In genomic region chr20:63568170-63568981, GRCh38 we compare ENCODE assay signal across 11 cellular contexts. TPM values are rescaled to one million over a fixed set of nuclear protein-coding genes. Genes with fewer than 3 reads are reported as not detected.
DNase-seq lines count a peak whose midpoint lies in the region; ATAC-seq, FAIRE-seq and TF ChIP-seq lines count a peak whose summit lies in the region.
"Had no signal": no experiment of that assay in that cellular context is flagged by ENCODE, and none has a peak within 500 bp of the region (broad histone marks: within the 10 kb centered on the region; RNA-seq: fewer than 3 reads in every experiment).

No MANE protein-coding gene starts in this region.

- H4K20me1 ChIP-seq in K562 (replicated peaks; ENCODE audit: control insufficient read depth, insufficient read depth, low read length), result peaks cover 3% of the 10 kb centered on the region; the same call in 1 of the 2 replicates

- H3K79me2 ChIP-seq in K562 (ENCODE audit: control insufficient read depth, insufficient read depth, low read length), result no peaks in the 10 kb centered on the region

- no peaks in the 10 kb centered on the region for H3K36me3 Mint-ChIP-seq in activated naive CD4-positive, alpha-beta T cell treated with anti-CD3 and anti-CD28 coated beads, Interleukin-2, amount 50 U/mL, for 24 hours

- H3K27ac ChIP-seq in K562 (ENCODE audit: extremely low read depth, low read depth, low read length) (no peak overlapping the region), aorta (ENCODE audit: low read depth in 1 of 2, low read length in 2 of 2) (no peak overlapping the region)

- in situ Hi-C loops in K562 (cut with MboI), result no loop called here

- no peak for TF ChIP-seq POLR2A in K562 (conservative IDR thresholded peaks at IDR 0.05)

- no peak for DNase-seq in activated naive CD4-positive, alpha-beta T cell treated with anti-CD3 and anti-CD28 coated beads, Interleukin-2, amount 50 U/mL, for 16 hours
- no peak for DNase-seq in K562 (ENCODE audit: extremely low read depth in 1 of 4, low spot score in 3 of 4)
- no peak for DNase-seq in aorta
- no peak for DNase-seq in NCI-H2171 (lab: John Stamatoyannopoulos, UW)
- DNase-seq in NCI-H128 (lab: John Stamatoyannopoulos, UW; ENCODE audit: unreplicated experiment), result no peak
- DNase-seq in NCI-H82 treated with DMSO at 0.1 percent for 48 hours (lab: John Stamatoyannopoulos, UW; ENCODE audit: unreplicated experiment), result no peak
- DNase-seq: small intestine had no signal

- H3K9ac ChIP-seq in K562 (ENCODE audit: insufficient read depth in 1 of 2, low read depth in 2 of 2, low read length in 2 of 2), result no peak overlapping the region; a peak in 1 of 4 replicates

- 73% methylated on average over 38 of the region's 43 CpGs for WGBS in K562 (ENCODE audit: insufficient coverage, low coverage, missing lambda C conversion rate)
- 90 to 96% methylated on average over 43 of the region's 43 CpGs for WGBS in aorta, 2 donors

- no peaks in the 10 kb centered on the region for H3K27me3 Mint-ChIP-seq in activated naive CD4-positive, alpha-beta T cell treated with anti-CD3 and anti-CD28 coated beads, Interleukin-2, amount 50 U/mL, for 24 hours

- H3K4me3 ChIP-seq in K562 (no peak overlapping the region), aorta (ENCODE audit: low read length in 2 of 2) (no peak overlapping the region)

- no peaks in the 10 kb centered on the region for H3K9me3 Mint-ChIP-seq in activated naive CD4-positive, alpha-beta T cell treated with anti-CD3 and anti-CD28 coated beads, Interleukin-2, amount 50 U/mL, for 24 hours

- H3K4me1 Mint-ChIP-seq in activated naive CD4-positive, alpha-beta T cell treated with anti-CD3 and anti-CD28 coated beads, Interleukin-2, amount 50 U/mL, for 24 hours, result peaks cover 20% of the 10 kb centered on the region

- FAIRE-seq in K562 (lab: Jason Lieb, UNC), result no peak
- FAIRE-seq: astrocyte, small intestine had no signal

- CTCF ChIA-PET in K562 (lab: Yijun Ruan, JAX; ENCODE audit: low intra/inter-chr PET ratio), result no interaction called here

- TF ChIP-seq CTCF in K562 (IDR thresholded peaks at IDR 0.05 in 2 of 3, conservative IDR thresholded peaks at IDR 0.05 in 1 of 3; ENCODE audit: insufficient read depth in 2 of 3, low read depth in 1 of 3, low read length in 3 of 3), result no peak

- intact Hi-C loops in K562 (cut with micrococcal nuclease), result no loop called here
- intact Hi-C loops in aorta (cut with DNase I), result no loop called here

- TF ChIP-seq EP300 in K562 (IDR thresholded peaks at IDR 0.05; ENCODE audit: low read length), result no peak

- H3K27me3 ChIP-seq in K562 (ENCODE audit: control insufficient read depth in 2 of 2, insufficient read depth in 2 of 2, low read length in 2 of 2) (peaks cover 0 to 24% of the 10 kb centered on the region in 2 experiments; a peak in 2 of 5 replicates), aorta (ENCODE audit: control insufficient read depth in 1 of 2, insufficient read depth in 2 of 2, low read length in 1 of 2) (no peaks in the 10 kb centered on the region)

- BruUV-seq in K562 (replicated peaks; lab: Mats Ljungman, UMichigan), result no TSS peak

- H3K4me1 ChIP-seq in K562 (replicated peaks in 1 of 2; ENCODE audit: control insufficient read depth in 2 of 2, insufficient read depth in 2 of 2, low read length in 2 of 2) (peaks cover 0 to 91% of the 10 kb centered on the region in 2 experiments; a peak in 4 of 5 replicates), aorta (ENCODE audit: control insufficient read depth in 1 of 2, insufficient read depth in 2 of 2, low read length in 2 of 2) (no peaks in the 10 kb centered on the region)

- ATAC-seq in HG03378 (IDR thresholded peaks at IDR 0.05; ENCODE audit: unreplicated experiment) (peak; percentile 15), K562 (no peak), aorta (ENCODE audit: low FRiP score) (peak; percentile 10)

- H3K9me1 ChIP-seq in K562 (ENCODE audit: control insufficient read depth, insufficient read depth, low read length), result peaks cover 3% of the 10 kb centered on the region

- H3K27ac Mint-ChIP-seq in activated naive CD4-positive, alpha-beta T cell treated with anti-CD3 and anti-CD28 coated beads, Interleukin-2, amount 50 U/mL, for 24 hours, result no peak overlapping the region

- no peak for TF ChIP-seq RAD21 in K562 (CRISPR knock-in tag; conservative IDR thresholded peaks at IDR 0.05 in 1 of 2, IDR thresholded peaks at IDR 0.05 in 1 of 2)

- H3K4me2 ChIP-seq in K562 (ENCODE audit: insufficient read depth, low read length), result no peak overlapping the region

- no peak overlapping the region for H2AFZ ChIP-seq in K562 (ENCODE audit: low read depth, low read length)

- H3K36me3 ChIP-seq in K562 (ENCODE audit: control insufficient read depth, insufficient read depth, low read length), result no peaks in the 10 kb centered on the region
- H3K36me3 ChIP-seq in aorta (ENCODE audit: control insufficient read depth in 1 of 2, insufficient read depth in 2 of 2, low read length in 1 of 2), result no peaks in the 10 kb centered on the region

- H3K9me3 ChIP-seq in K562 (replicated peaks; ENCODE audit: control insufficient read depth, insufficient read depth, low read depth, low read length) (no peaks in the 10 kb centered on the region), aorta (ENCODE audit: control insufficient read depth, low read length) (no peaks in the 10 kb centered on the region)

- H3K4me3 Mint-ChIP-seq in activated naive CD4-positive, alpha-beta T cell treated with anti-CD3 and anti-CD28 coated beads, Interleukin-2, amount 50 U/mL, for 24 hours, result peak overlapping the region; percentile 76

- POLR2A ChIA-PET in K562 (lab: Yijun Ruan, JAX), result interaction anchor here (0.5 to 2.3 kb wide), 4 partner anchors 11 to 583 kb away, joined by 3 to 7 read pairs (median 4); no protein-coding TSS in a partner anchor

RNA-seq across cellular contexts. Expression of gene HELZ2, which starts 5.7 kb away (rescaled TPM):
- 12.0 and 57.7 TPM in 2 replicates for total RNA-seq in K562 (2011; cell fraction: chromatin; rRNA removed; ENCODE audit: low replicate concordance)
- total RNA-seq in K562 (2011; cell fraction: nucleolus; rRNA removed), result 46.8 and 60.9 TPM in 2 replicates
- 17.9 and 18.1 TPM in 2 replicates for total RNA-seq in K562 (2011; cell fraction: nucleoplasm; rRNA removed)
- total RNA-seq in K562 (2014; rRNA removed) (5.0 and 5.9 TPM in 2 replicates), K562 (2014; rRNA removed; fragmentation: Illumina TruSeq; extraction: Trizol) (0.26 and 0.69 TPM in 2 replicates), K562 (2015; rRNA removed; fragmentation: Illumina TruSeq; extraction: Trizol) (2.4 and 3.5 TPM in 2 replicates), K562 (2021) (7.8 and 9.1 TPM in 2 replicates), aorta (10 to 100 TPM; 23.2 to 41.6 TPM)
- polyA plus RNA-seq in K562 (2011; rRNA removed) (3.3 and 3.5 TPM in 2 replicates), K562 (2014; fragmentation: Illumina TruSeq; extraction: Trizol) (2.3 and 3.5 TPM in 2 replicates), K562 (2014; fragmentation: Nextera tagmentation; extraction: Ambion mirVana) (under 1 TPM in 1 of 2 experiments, not detected in 1; 0.03 TPM), K562 (2014; rRNA removed) (2.8 and 5.0 TPM in 2 replicates), aorta (1 to 10 TPM; 2.3 to 4.8 TPM)
- 1.7 and 5.6 TPM in 2 replicates for polyA plus RNA-seq in K562 (2011; cell fraction: cytosol; rRNA removed)
- polyA plus RNA-seq in K562 (2011; cell fraction: nucleus; rRNA removed), result 8.9 and 19.2 TPM in 2 replicates
- polyA plus RNA-seq in K562 (2012), result 4.9 and 15.0 TPM in 2 replicates
- polyA minus RNA-seq in K562 (2011; rRNA and poly(A)+ RNA removed), result 2.3 and 6.2 TPM in 2 replicates
- polyA minus RNA-seq in K562 (2011; cell fraction: cytosol; rRNA and poly(A)+ RNA removed), result 7.4 and 13.1 TPM in 2 replicates
- 15.1 and 18.3 TPM in 2 replicates for polyA minus RNA-seq in K562 (2011; cell fraction: nucleus; rRNA and poly(A)+ RNA removed)

RNA-seq across cellular contexts. Expression of gene FNDC11, which starts 14.4 kb away (rescaled TPM):
- total RNA-seq in K562 (2011; cell fraction: chromatin; rRNA removed; ENCODE audit: low replicate concordance), result 1.1 and 6.2 TPM in 2 replicates
- 5.0 and 5.5 TPM in 2 replicates for total RNA-seq in K562 (2011; cell fraction: nucleolus; rRNA removed)
- total RNA-seq in K562 (2011; cell fraction: nucleoplasm; rRNA removed), result 1.8 and 2.2 TPM in 2 replicates
- total RNA-seq in K562 (2014; rRNA removed), result 0.64 and 0.65 TPM in 2 replicates
- total RNA-seq in K562 (2014; rRNA removed; fragmentation: Illumina TruSeq; extraction: Trizol), result 0.06 TPM in 1 of 2 replicates, not detected in the other
- total RNA-seq in K562 (2015; rRNA removed; fragmentation: Illumina TruSeq; extraction: Trizol), result 0.14 and 0.23 TPM in 2 replicates
- total RNA-seq in K562 (2021), result 0.74 and 0.89 TPM in 2 replicates
- 1.2 TPM in 2 replicates for polyA plus RNA-seq in K562 (2011; rRNA removed)
- 1.9 and 6.4 TPM in 2 replicates for polyA plus RNA-seq in K562 (2011; cell fraction: cytosol; rRNA removed)
- 5.8 and 19.1 TPM in 2 replicates for polyA plus RNA-seq in K562 (2011; cell fraction: nucleus; rRNA removed)
- polyA plus RNA-seq in K562 (2012), result 0.94 and 1.1 TPM in 2 replicates
- polyA plus RNA-seq in K562 (2014; fragmentation: Illumina TruSeq; extraction: Trizol), result 0.15 and 0.39 TPM in 2 replicates
- under 1 TPM in 1 of 2 experiments, not detected in 1; 0.08 TPM for polyA plus RNA-seq in K562 (2014; fragmentation: Nextera tagmentation; extraction: Ambion mirVana)
- 1.2 and 2.3 TPM in 2 replicates for polyA plus RNA-seq in K562 (2014; rRNA removed)
- 0.45 and 0.56 TPM in 2 replicates for polyA minus RNA-seq in K562 (2011; rRNA and poly(A)+ RNA removed)
- polyA minus RNA-seq in K562 (2011; cell fraction: cytosol; rRNA and poly(A)+ RNA removed), result 0.46 and 1.3 TPM in 2 replicates
- 1.6 and 3.9 TPM in 2 replicates for polyA minus RNA-seq in K562 (2011; cell fraction: nucleus; rRNA and poly(A)+ RNA removed)
- under 1 TPM in 1 of 2 donors, not detected in 1; 0.57 TPM for total RNA-seq in aorta
- polyA plus RNA-seq in aorta, result under 1 TPM in 1 of 2 donors, not detected in 1; 0.84 TPM

RNA-seq across cellular contexts. Expression of gene SRMS, which starts 20.8 kb away (rescaled TPM):
- total RNA-seq in K562 (2011; cell fraction: chromatin; rRNA removed; ENCODE audit: low replicate concordance), result not detected in 2 replicates
- 0.17 TPM in 1 of 2 replicates, not detected in the other for total RNA-seq in K562 (2011; cell fraction: nucleolus; rRNA removed)
- not detected in 2 replicates for total RNA-seq in K562 (2011; cell fraction: nucleoplasm; rRNA removed)
- total RNA-seq in K562 (2014; rRNA removed), result not detected in 2 replicates
- not detected in 2 replicates for total RNA-seq in K562 (2014; rRNA removed; fragmentation: Illumina TruSeq; extraction: Trizol)
- not detected in 2 replicates for total RNA-seq in K562 (2015; rRNA removed; fragmentation: Illumina TruSeq; extraction: Trizol)
- not detected in 2 replicates for total RNA-seq in K562 (2021)
- 0.04 and 0.07 TPM in 2 replicates for polyA plus RNA-seq in K562 (2011; rRNA removed)
- polyA plus RNA-seq in K562 (2011; cell fraction: cytosol; rRNA removed), result 0.03 and 0.07 TPM in 2 replicates
- polyA plus RNA-seq in K562 (2011; cell fraction: nucleus; rRNA removed), result 0.13 and 0.21 TPM in 2 replicates
- 0.05 TPM in 1 of 2 replicates, not detected in the other for polyA plus RNA-seq in K562 (2012)
- not detected in 2 replicates for polyA plus RNA-seq in K562 (2014; fragmentation: Illumina TruSeq; extraction: Trizol)
- polyA plus RNA-seq in K562 (2014; fragmentation: Nextera tagmentation; extraction: Ambion mirVana), result not detected
- polyA plus RNA-seq in K562 (2014; rRNA removed), result not detected in 2 replicates
- polyA minus RNA-seq in K562 (2011; rRNA and poly(A)+ RNA removed), result not detected in 2 replicates
- polyA minus RNA-seq in K562 (2011; cell fraction: cytosol; rRNA and poly(A)+ RNA removed), result not detected in 2 replicates
- not detected in 2 replicates for polyA minus RNA-seq in K562 (2011; cell fraction: nucleus; rRNA and poly(A)+ RNA removed)
- not detected for total RNA-seq in aorta
- polyA plus RNA-seq in aorta, result not detected
- total RNA-seq: liver had no signal
- polyA plus RNA-seq: liver, small intestine had no signal

RNA-seq across cellular contexts. Expression of gene PTK6, which starts 31.2 kb away (rescaled TPM):
- total RNA-seq in K562 (2011; cell fraction: chromatin; rRNA removed; ENCODE audit: low replicate concordance), result not detected in 2 replicates
- total RNA-seq in K562 (2011; cell fraction: nucleolus; rRNA removed), result not detected in 2 replicates
- total RNA-seq in K562 (2011; cell fraction: nucleoplasm; rRNA removed), result not detected in 2 replicates
- total RNA-seq in K562 (2014; rRNA removed) (not detected in 2 replicates), K562 (2014; rRNA removed; fragmentation: Illumina TruSeq; extraction: Trizol) (not detected in 2 replicates), K562 (2015; rRNA removed; fragmentation: Illumina TruSeq; extraction: Trizol) (not detected in 2 replicates), K562 (2021) (not detected in 2 replicates), aorta (under 1 TPM; 0.19 to 0.30 TPM)
- polyA plus RNA-seq in K562 (2011; rRNA removed) (not detected in 2 replicates), K562 (2014; fragmentation: Illumina TruSeq; extraction: Trizol) (not detected in 2 replicates), K562 (2014; fragmentation: Nextera tagmentation; extraction: Ambion mirVana) (not detected), K562 (2014; rRNA removed) (0.07 TPM in 1 of 2 replicates, not detected in the other), aorta (1 to 10 TPM in 1 of 2 donors, under 1 TPM in 1; 0.10 to 4.6 TPM)
- polyA plus RNA-seq in K562 (2011; cell fraction: cytosol; rRNA removed), result 0.03 TPM in 1 of 2 replicates, not detected in the other
- not detected in 2 replicates for polyA plus RNA-seq in K562 (2011; cell fraction: nucleus; rRNA removed)
- 0.11 TPM in 1 of 2 replicates, not detected in the other for polyA plus RNA-seq in K562 (2012)
- not detected in 2 replicates for polyA minus RNA-seq in K562 (2011; rRNA and poly(A)+ RNA removed)
- not detected in 2 replicates for polyA minus RNA-seq in K562 (2011; cell fraction: cytosol; rRNA and poly(A)+ RNA removed)
- not detected in 2 replicates for polyA minus RNA-seq in K562 (2011; cell fraction: nucleus; rRNA and poly(A)+ RNA removed)

RNA-seq across cellular contexts. Expression of gene PPDPF, which starts 47.8 kb away (rescaled TPM):
- total RNA-seq in K562 (2011; cell fraction: chromatin; rRNA removed; ENCODE audit: low replicate concordance), result 8.8 and 25.0 TPM in 2 replicates
- total RNA-seq in K562 (2011; cell fraction: nucleolus; rRNA removed), result 34.9 and 37.0 TPM in 2 replicates
- 25.6 and 28.6 TPM in 2 replicates for total RNA-seq in K562 (2011; cell fraction: nucleoplasm; rRNA removed)
- total RNA-seq in K562 (2014; rRNA removed) (73.9 and 86.1 TPM in 2 replicates), K562 (2014; rRNA removed; fragmentation: Illumina TruSeq; extraction: Trizol) (2.3 and 4.5 TPM in 2 replicates), K562 (2015; rRNA removed; fragmentation: Illumina TruSeq; extraction: Trizol) (10.5 and 16.6 TPM in 2 replicates), K562 (2021) (220 and 233 TPM in 2 replicates), aorta (100 to 1,000 TPM; 176 to 190 TPM)
- polyA plus RNA-seq in K562 (2011; rRNA removed) (4.5 and 9.8 TPM in 2 replicates), K562 (2014; fragmentation: Illumina TruSeq; extraction: Trizol) (11.2 and 59.1 TPM in 2 replicates), K562 (2014; fragmentation: Nextera tagmentation; extraction: Ambion mirVana) (under 1 TPM; 0.77 to 0.85 TPM), K562 (2014; rRNA removed) (98.3 and 99.6 TPM in 2 replicates), aorta (100 to 1,000 TPM; 360 to 386 TPM)
- 17.2 and 51.6 TPM in 2 replicates for polyA plus RNA-seq in K562 (2011; cell fraction: cytosol; rRNA removed)
- polyA plus RNA-seq in K562 (2011; cell fraction: nucleus; rRNA removed), result 34.4 and 40.3 TPM in 2 replicates
- 125 and 320 TPM in 2 replicates for polyA plus RNA-seq in K562 (2012)
- 0.95 and 2.2 TPM in 2 replicates for polyA minus RNA-seq in K562 (2011; rRNA and poly(A)+ RNA removed)
- 82.0 and 193 TPM in 2 replicates for polyA minus RNA-seq in K562 (2011; cell fraction: cytosol; rRNA and poly(A)+ RNA removed)
- polyA minus RNA-seq in K562 (2011; cell fraction: nucleus; rRNA and poly(A)+ RNA removed), result 25.2 and 33.4 TPM in 2 replicates
